Comparison of ENCODE assay signal across 2 cellular contexts in the genomic region with DNA sequence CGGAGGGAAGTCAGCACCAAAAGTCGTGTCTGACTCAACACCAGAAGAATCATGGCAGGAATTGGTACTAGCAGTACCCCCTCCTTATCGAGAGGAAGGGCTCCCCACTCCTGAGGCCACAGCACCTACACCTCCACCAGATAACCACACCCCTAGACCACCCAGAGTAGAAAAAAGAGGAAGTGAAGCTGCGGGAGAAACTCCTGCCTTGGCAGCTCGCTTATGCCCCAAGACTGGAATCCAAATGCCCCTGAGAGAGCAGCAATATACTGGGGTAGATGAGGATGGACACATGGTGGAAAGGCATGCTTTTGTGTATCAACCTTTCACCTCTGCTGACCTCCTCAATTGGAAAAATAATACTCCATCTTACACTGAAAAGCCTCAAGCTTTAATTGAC. TPM values are rescaled to one million over a fixed set of nuclear protein-coding genes. Genes with fewer than 3 reads are reported as not detected.
"Had no signal": no experiment of that assay in that cellular context is flagged by ENCODE, and none has a peak within 500 bp of the region (broad histone marks: within the 10 kb centered on the region; RNA-seq: fewer than 3 reads in every experiment).

No MANE protein-coding gene starts in this region.

RNA-seq across cellular contexts. Expression of gene PCDH18, which starts 52.6 kb away (rescaled TPM):
- total RNA-seq: HepG2 had no signal
- polyA plus RNA-seq: HepG2, IgD-negative memory B cell had no signal
